ENCODE assay signal across 10 cellular contexts in the genomic region with DNA sequence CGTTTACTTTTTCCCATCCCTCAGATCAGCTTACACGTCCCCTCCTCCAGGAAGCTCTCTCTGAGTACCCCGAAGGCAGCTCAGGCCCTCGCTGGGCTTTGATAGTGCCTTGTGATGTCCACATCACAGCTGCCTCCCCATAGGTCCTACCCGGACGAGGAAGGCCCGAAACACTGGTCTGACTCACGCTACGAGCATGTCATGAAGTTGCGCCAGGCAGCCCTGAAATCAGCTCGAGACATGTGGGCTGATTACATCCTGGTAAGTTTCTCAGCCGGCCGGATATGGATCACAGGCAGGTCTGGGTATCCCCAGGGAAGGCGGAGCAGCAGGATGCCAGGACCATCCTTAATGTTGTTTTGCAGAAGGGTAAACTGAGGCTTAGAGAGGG. TPM values are rescaled to one million over a fixed set of nuclear protein-coding genes. Genes with fewer than 3 reads are reported as not detected.
DNase-seq lines count a peak whose midpoint lies in the region; ATAC-seq and TF ChIP-seq lines count a peak whose summit lies in the region.
"Had no signal": no experiment of that assay in that cellular context is flagged by ENCODE, and none has a peak within 500 bp of the region (broad histone marks: within the 10 kb centered on the region; RNA-seq: fewer than 3 reads in every experiment).

No MANE protein-coding gene starts in this region.

- no peak overlapping the region for H3K9ac ChIP-seq in trophoblast cell (ENCODE audit: low read length)

- POLR2A ChIA-PET in CD4-positive, alpha-beta T cell (lab: Charles Lee) = no interaction called here

- no peaks in the 10 kb centered on the region for H3K9me3 ChIP-seq in CD4-positive, alpha-beta T cell (ENCODE audit: control insufficient read depth, low read length)
- H3K9me3 ChIP-seq in RWPE2 (ENCODE audit: severe bottlenecking) = no peaks in the 10 kb centered on the region
- H3K9me3 ChIP-seq in trophoblast cell (ENCODE audit: insufficient read depth, low read depth, low read length) = no peaks in the 10 kb centered on the region

- no peaks in the 10 kb centered on the region for H3K27me3 ChIP-seq in CD4-positive, alpha-beta T cell (ENCODE audit: control insufficient read depth, insufficient read depth, low read length)
- H3K27me3 ChIP-seq in RWPE2 (ENCODE audit: insufficient read depth, poor library complexity, severe bottlenecking) = no peaks in the 10 kb centered on the region
- H3K27me3 ChIP-seq in trophoblast cell (ENCODE audit: insufficient read depth, low read length) = no peaks in the 10 kb centered on the region

- H4K12ac ChIP-seq in trophoblast cell (ENCODE audit: low read depth, low read length) = no peak overlapping the region

- no peak for ATAC-seq in CD4-positive, alpha-beta T cell (ENCODE audit: poor library complexity)
- ATAC-seq in RWPE2 (ENCODE audit: low read depth) = peak; percentile 90

- peak overlapping the region; percentile 76 for H3K4me3 Mint-ChIP-seq in CD4-positive, alpha-beta T cell
- H3K4me3 Mint-ChIP-seq: memory B cell had no signal

- peaks cover 6% of the 10 kb centered on the region for H3K79me1 ChIP-seq in trophoblast cell (ENCODE audit: low read length)

- H3K14ac ChIP-seq in trophoblast cell (ENCODE audit: low read length) = no peak overlapping the region

- H3K4me2 ChIP-seq in trophoblast cell (ENCODE audit: low read length) = no peak overlapping the region

- H3K9me3 Mint-ChIP-seq in CD4-positive, alpha-beta T cell = no peaks in the 10 kb centered on the region
- H3K9me3 Mint-ChIP-seq: memory B cell had no signal

- no peak for DNase-seq in CD4-positive, alpha-beta T cell
- DNase-seq in RWPE2 (ENCODE audit: low spot score) (peak; percentile 91), fibroblast of pulmonary artery (ENCODE audit: low read depth) (peak; percentile 98), trophoblast cell (peak; percentile 97), SK-N-DZ (ENCODE audit: low spot score) (no peak), HUDEP-2 (lab: John Stamatoyannopoulos, UW; ENCODE audit: unreplicated experiment in 76 of 76) (no peak), DMS79 (lab: John Stamatoyannopoulos, UW) (no peak), NOMO-1 (lab: John Stamatoyannopoulos, UW; ENCODE audit: unreplicated experiment in 2 of 2) (no peak)
- DNase-seq: KBM-7 had no signal

- H3K27ac ChIP-seq in CD4-positive, alpha-beta T cell (ENCODE audit: low read depth, low read length) = no peak overlapping the region
- H3K27ac ChIP-seq in RWPE2 (ENCODE audit: poor library complexity, severe bottlenecking) (peak overlapping the region; percentile 87), trophoblast cell (ENCODE audit: low read depth, low read length) (no peak overlapping the region)

- H2BK120ac ChIP-seq in trophoblast cell (ENCODE audit: insufficient read depth, low read length, poor library complexity) = no peak overlapping the region

- H3K27ac Mint-ChIP-seq in CD4-positive, alpha-beta T cell = no peak overlapping the region
- H3K27ac Mint-ChIP-seq: memory B cell had no signal

- no peak overlapping the region for H2BK5ac ChIP-seq in trophoblast cell (ENCODE audit: low read depth, low read length, poor library complexity)

- intact Hi-C loops in CD4-positive, alpha-beta T cell (cut with DNase I, micrococcal nuclease) = no loop called here

- no peak overlapping the region for H3K18ac ChIP-seq in trophoblast cell (ENCODE audit: low read length)

- CTCF ChIA-PET in CD4-positive, alpha-beta T cell (lab: Charles Lee) = no interaction called here

- no peaks in the 10 kb centered on the region for H3K27me3 Mint-ChIP-seq in CD4-positive, alpha-beta T cell
- H3K27me3 Mint-ChIP-seq: memory B cell had no signal

- no peak overlapping the region for H4K8ac ChIP-seq in trophoblast cell (ENCODE audit: low read depth, low read length)

- H3K4ac ChIP-seq in trophoblast cell (ENCODE audit: low read depth, low read length) = no peak overlapping the region

- no peak overlapping the region for H2BK12ac ChIP-seq in trophoblast cell (ENCODE audit: low read length)

- no peak overlapping the region for H4K91ac ChIP-seq in trophoblast cell (ENCODE audit: low read depth, low read length)

- H3K4me1 ChIP-seq in RWPE2 (ENCODE audit: insufficient read depth, poor library complexity, severe bottlenecking) = peaks cover 15% of the 10 kb centered on the region
- peaks cover under 1 to 6% of the 10 kb centered on the region in 2 experiments for H3K4me1 ChIP-seq in trophoblast cell (ENCODE audit: control insufficient read depth in 1 of 2, insufficient read depth in 2 of 2, low read length in 2 of 2)

- no peak overlapping the region for H3K23ac ChIP-seq in trophoblast cell (ENCODE audit: low read length)

- WGBS in trophoblast cell (ENCODE audit: extremely low coverage, insufficient coverage, insufficient read length) = no CpG with 5 or more reads among the region's 14 CpGs

- H3K4me1 Mint-ChIP-seq in CD4-positive, alpha-beta T cell (ENCODE audit: low read depth) = peaks cover 17% of the 10 kb centered on the region

- H3K36me3 Mint-ChIP-seq in CD4-positive, alpha-beta T cell (ENCODE audit: low read depth) = peaks cover 40% of the 10 kb centered on the region

- H2AK5ac ChIP-seq in trophoblast cell (ENCODE audit: low read length) = no peak overlapping the region

- H3K4me3 ChIP-seq in RWPE2 (ENCODE audit: severe bottlenecking) (no peak overlapping the region), fibroblast of pulmonary artery (replicated peaks; ENCODE audit: low read depth, low read length) (no peak overlapping the region), trophoblast cell (ENCODE audit: low read depth, low read length) (no peak overlapping the region)

- no peak for TF ChIP-seq CTCF in CD4-positive, alpha-beta T cell (IDR thresholded peaks at IDR 0.05)
- TF ChIP-seq CTCF in RWPE2 (IDR thresholded peaks at IDR 0.05; ENCODE audit: poor library complexity, severe bottlenecking) = no peak
- TF ChIP-seq CTCF in fibroblast of pulmonary artery (IDR thresholded peaks at IDR 0.05; ENCODE audit: low read length, missing control alignments) = no peak

- peaks cover 4% of the 10 kb centered on the region for H3K79me2 ChIP-seq in trophoblast cell (ENCODE audit: control insufficient read depth, insufficient read depth, low read length, poor library complexity)

- no peak overlapping the region for H2AFZ ChIP-seq in trophoblast cell (ENCODE audit: insufficient read depth, low read length, poor library complexity)

- H3K36me3 ChIP-seq in RWPE2 (ENCODE audit: low read depth) (peaks cover 79% of the 10 kb centered on the region), trophoblast cell (ENCODE audit: control insufficient read depth in 1 of 2, insufficient read depth in 2 of 2, low read length in 2 of 2) (peaks cover 17 to 20% of the 10 kb centered on the region in 2 experiments)

RNA-seq across cellular contexts. Expression of a gene that starts 4.8 kb away (rescaled TPM):
- total RNA-seq in CD4-positive, alpha-beta T cell = 10 to 100 TPM; 30.3 to 30.6 TPM
- polyA plus RNA-seq in trophoblast cell (2013) = 61.9 and 62.0 TPM in 2 replicates
- polyA plus RNA-seq in SK-N-DZ (2014; cell fraction: cytosol; rRNA removed) = 34.4 and 39.1 TPM in 2 replicates
- 36.3 and 44.9 TPM in 2 replicates for polyA plus RNA-seq in SK-N-DZ (2014; cell fraction: nucleus; rRNA removed)

RNA-seq across cellular contexts. Expression of a gene that starts 48.8 kb away (rescaled TPM):
- total RNA-seq in CD4-positive, alpha-beta T cell = 10 to 100 TPM; 41.5 to 44.6 TPM
- polyA plus RNA-seq in trophoblast cell (2013) = 107 and 108 TPM in 2 replicates
- 50.8 and 54.2 TPM in 2 replicates for polyA plus RNA-seq in SK-N-DZ (2014; cell fraction: cytosol; rRNA removed)
- polyA plus RNA-seq in SK-N-DZ (2014; cell fraction: nucleus; rRNA removed) = 40.2 and 48.6 TPM in 2 replicates

Comparison
In these comparisons a context has a peak if more than half of its experiments do, and no peak if none do; other contexts are left out.
1. DNase-seq: peak in RWPE2 (single experiment), fibroblast of pulmonary artery (single experiment) and trophoblast cell (2 of 2); none in CD4-positive, alpha-beta T cell (0 of 10), SK-N-DZ (single experiment), HUDEP-2 (0 of 76), DMS79 (single experiment) and NOMO-1 (0 of 2).